ENCODE assay signal across 9 cellular contexts in the genomic region with DNA sequence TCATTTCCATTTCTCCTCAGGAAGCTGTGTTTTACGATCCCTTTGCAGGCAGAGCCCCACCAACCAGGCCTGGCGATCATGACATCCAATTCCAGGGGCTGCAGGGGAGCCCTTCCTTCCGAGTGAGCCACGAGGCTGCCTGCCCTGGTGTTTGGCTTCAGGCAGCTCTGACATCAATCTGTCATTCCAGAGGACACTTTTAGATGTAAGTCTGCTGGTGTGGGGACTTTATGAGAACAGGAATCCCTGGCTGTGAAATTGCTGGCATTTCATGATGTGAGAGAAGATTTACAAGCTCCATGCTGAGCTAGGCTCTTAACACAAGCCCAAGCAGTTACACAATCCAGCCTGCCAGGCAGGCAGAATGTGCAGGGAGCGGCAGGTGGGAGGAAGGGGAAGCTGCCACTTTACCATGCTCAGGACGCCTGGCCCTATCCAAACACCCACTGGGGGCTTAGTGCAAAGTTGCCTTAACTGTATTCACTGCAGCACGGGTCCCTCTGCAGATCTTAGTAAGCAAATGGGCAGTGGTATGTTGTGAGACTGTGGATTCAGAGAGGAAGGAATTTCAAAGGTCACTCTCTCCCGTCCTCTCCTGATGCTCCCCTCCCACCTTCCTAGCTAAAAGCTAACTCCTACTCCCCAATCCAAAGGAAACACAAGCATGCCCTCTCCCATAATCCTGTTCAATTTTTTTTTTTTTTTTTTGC. TPM values are rescaled to one million over a fixed set of nuclear protein-coding genes. Genes with fewer than 3 reads are reported as not detected.
DNase-seq lines count a peak whose midpoint lies in the region; ATAC-seq and FAIRE-seq lines count a peak whose summit lies in the region.
"Had no signal": no experiment of that assay in that cellular context is flagged by ENCODE, and none has a peak within 500 bp of the region (broad histone marks: within the 10 kb centered on the region; RNA-seq: fewer than 3 reads in every experiment).

No MANE protein-coding gene starts in this region.

- no peaks in the 10 kb centered on the region for H3K27me3 ChIP-seq in small intestine (ENCODE audit: control insufficient read depth in 2 of 2, insufficient read depth in 2 of 2, low read length in 2 of 2)
- H3K27me3 ChIP-seq: Peyer's patch had no signal

- no peaks in the 10 kb centered on the region for H3K36me3 ChIP-seq in small intestine (ENCODE audit: control insufficient read depth in 2 of 2, insufficient read depth in 2 of 2, low read length in 2 of 2)
- H3K36me3 ChIP-seq: Peyer's patch had no signal

- WGBS in small intestine, 3 donors: 40 to 49% (median 46%) methylated on average over 8 of the region's 8 CpGs

- DNase-seq in HTR-8/SVneo (ENCODE audit: insufficient read length, low spot score): peak; percentile 63
- peak; percentile 66 for DNase-seq in SIG-M5 treated with dmso at 0.1 percent for 504 hours (lab: John Stamatoyannopoulos, UW; ENCODE audit: unreplicated experiment)
- no peak for DNase-seq in left ventricle myocardium superior
- peak; percentile 56 for DNase-seq in small intestine
- no peak for DNase-seq in putamen (ENCODE audit: low spot score)
- no peak for DNase-seq in pons (ENCODE audit: low spot score)

- no peaks in the 10 kb centered on the region for H3K9me3 ChIP-seq in small intestine (ENCODE audit: control insufficient read depth, low read depth)
- H3K9me3 ChIP-seq: Peyer's patch had no signal

- ATAC-seq in left ventricle myocardium superior (peak; percentile 73), HG02884 (IDR thresholded peaks at IDR 0.05; ENCODE audit: unreplicated experiment) (no peak)

- no peak overlapping the region for H3K4me3 ChIP-seq in small intestine (ENCODE audit: low read depth in 1 of 2, low read length in 2 of 2)
- H3K4me3 ChIP-seq: Peyer's patch had no signal

- FAIRE-seq in HTR-8/SVneo (lab: Jason Lieb, UNC) (peak; percentile 95), small intestine (lab: Jason Lieb, UNC) (no peak)
- FAIRE-seq: islet of Langerhans had no signal

- intact Hi-C loops in left ventricle myocardium superior (cut with micrococcal nuclease): no loop called here

- H3K27ac ChIP-seq in small intestine (ENCODE audit: low read depth in 1 of 2, low read length in 1 of 2): peak overlapping the region in 1 of 2 donors; percentile 57

- peaks cover 0 to 2% of the 10 kb centered on the region in 2 donors for H3K4me1 ChIP-seq in small intestine (ENCODE audit: control insufficient read depth in 2 of 2, insufficient read depth in 1 of 2, low read depth in 1 of 2, low read length in 1 of 2)

RNA-seq across cellular contexts. Expression of a gene that starts 43.4 kb away (rescaled TPM):
- total RNA-seq in left ventricle myocardium superior: 57.1 TPM
- 10 to 100 TPM; 15.9 to 29.1 (median 22.2) TPM for polyA plus RNA-seq in small intestine

RNA-seq across cellular contexts. Expression of a gene that starts 58.5 kb away (rescaled TPM):
- total RNA-seq in left ventricle myocardium superior: 657 TPM
- 10 to 100 TPM in 1 of 3 donors, 1 to 10 TPM in 2; 4.2 to 29.1 (median 5.9) TPM for polyA plus RNA-seq in small intestine

Comparison
In these comparisons a context has a peak if more than half of its experiments do, and no peak if none do; other contexts are left out.
1. DNase-seq: peak in HTR-8/SVneo (single experiment), SIG-M5 treated with dmso at 0.1 percent for 504 hours (single experiment) and small intestine (single experiment); none in left ventricle myocardium superior (single experiment), putamen (single experiment) and pons (single experiment).